ENCODE assay signal across 16 cellular contexts in genomic region chr3:61111764-61112163, GRCh38.
DNase-seq lines count a peak whose midpoint lies in the region; ATAC-seq, FAIRE-seq and TF ChIP-seq lines count a peak whose summit lies in the region.
"Had no signal": no experiment of that assay in that cellular context is flagged by ENCODE, and none has a peak within 500 bp of the region (broad histone marks: within the 10 kb centered on the region; RNA-seq: fewer than 3 reads in every experiment).

No MANE protein-coding gene starts in this region.

- no peak for FAIRE-seq in HTR-8/SVneo (lab: Jason Lieb, UNC)

- no peak overlapping the region for H3K4me3 Mint-ChIP-seq in mesothelial cell of epicardium
- H3K4me3 Mint-ChIP-seq: B cell, T-helper 17 cell had no signal

- H3K9me3 Mint-ChIP-seq in mesothelial cell of epicardium = no peaks in the 10 kb centered on the region

- H3K36me3 Mint-ChIP-seq in mesothelial cell of epicardium = no peaks in the 10 kb centered on the region

- TF ChIP-seq CTCF in GM12865 (IDR thresholded peaks at IDR 0.05; ENCODE audit: insufficient read depth, low read depth, low read length, missing control alignments) (no peak), mesothelial cell of epicardium (IDR thresholded peaks at IDR 0.05; ENCODE audit: unreplicated experiment) (no peak)

- DNase-seq in GM12865 (ENCODE audit: low read depth) = peak; percentile 71
- no peak for DNase-seq in pons (ENCODE audit: low spot score)
- DNase-seq in NK-92 (lab: John Stamatoyannopoulos, UW; ENCODE audit: unreplicated experiment) = no peak
- no peak for DNase-seq in HTR-8/SVneo (ENCODE audit: insufficient read length, low spot score)
- no peak for DNase-seq in mesothelial cell of epicardium (ENCODE audit: low spot score in 2 of 2, unreplicated experiment in 2 of 2)
- DNase-seq: naive thymus-derived CD4-positive, alpha-beta T cell; NCI-H1048; RPMI8226; T-helper 17 cell had no signal

- H3K27me3 Mint-ChIP-seq in mesothelial cell of epicardium (ENCODE audit: low read depth) = no peaks in the 10 kb centered on the region
- H3K27me3 Mint-ChIP-seq: B cell, T-helper 17 cell had no signal

- no peak overlapping the region for H3K4me3 ChIP-seq in GM12865 (ENCODE audit: low read depth, low read length)
- H3K4me3 ChIP-seq: right atrium auricular region had no signal

- no peak overlapping the region for H3K27ac Mint-ChIP-seq in mesothelial cell of epicardium
- H3K27ac Mint-ChIP-seq: B cell, T-helper 17 cell had no signal

- H3K4me1 Mint-ChIP-seq in mesothelial cell of epicardium = no peaks in the 10 kb centered on the region
- H3K4me1 Mint-ChIP-seq: B cell, T-helper 17 cell had no signal

- ATAC-seq in GM18861 (IDR thresholded peaks at IDR 0.05; ENCODE audit: unreplicated experiment) = peak; percentile 80
- peak; percentile 65 for ATAC-seq in GM21723 (IDR thresholded peaks at IDR 0.05; ENCODE audit: unreplicated experiment)
- peak; percentile 77 for ATAC-seq in HG03378 (IDR thresholded peaks at IDR 0.05; ENCODE audit: unreplicated experiment)
- ATAC-seq: HCT116; left lobe of liver; naive thymus-derived CD4-positive, alpha-beta T cell; T-helper 17 cell had no signal
